ENCODE assay signal across 1 cellular context in the genomic region with DNA sequence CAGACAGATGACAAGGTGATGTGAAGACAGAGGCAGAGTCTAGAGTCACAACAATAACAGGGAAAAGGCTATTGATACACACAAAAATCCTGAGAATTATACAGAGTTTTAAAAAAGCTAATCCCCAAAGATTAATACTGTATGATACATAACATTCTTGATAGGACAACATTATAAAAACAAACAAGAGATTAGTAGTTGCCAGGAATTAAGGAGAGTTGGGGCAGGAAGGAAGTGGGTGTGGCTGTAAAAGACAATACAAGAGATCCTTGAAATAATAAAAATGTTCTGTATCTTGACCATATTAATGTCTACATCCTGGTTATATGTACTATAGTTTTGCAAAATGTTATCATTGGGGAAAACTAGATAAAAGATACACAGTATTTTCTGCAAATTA.
TF ChIP-seq lines count a peak whose summit lies in the region.

No MANE protein-coding gene starts in this region.

TF ChIP-seq in HepG2, 621 proteins besides CTCF, POLR2A, EP300 and RAD21 (continued from another document):
- TF ChIP-seq, protein P1, sequence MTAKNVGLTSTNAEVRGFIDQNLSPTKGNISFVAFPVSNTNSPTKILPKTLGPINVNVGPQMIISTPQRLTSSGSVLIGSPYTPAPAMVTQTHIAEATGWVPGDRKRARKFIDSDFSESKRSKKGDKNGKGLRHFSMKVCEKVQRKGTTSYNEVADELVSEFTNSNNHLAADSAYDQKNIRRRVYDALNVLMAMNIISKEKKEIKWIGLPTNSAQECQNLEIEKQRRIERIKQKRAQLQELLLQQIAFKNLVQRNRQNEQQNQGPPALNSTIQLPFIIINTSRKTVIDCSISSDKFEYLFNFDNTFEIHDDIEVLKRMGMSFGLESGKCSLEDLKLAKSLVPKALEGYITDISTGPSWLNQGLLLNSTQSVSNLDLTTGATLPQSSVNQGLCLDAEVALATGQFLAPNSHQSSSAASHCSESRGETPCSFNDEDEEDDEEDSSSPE (CRISPR knock-in tag; IDR thresholded peaks at IDR 0.05) = no peak
- TF ChIP-seq THYN1 (CRISPR knock-in tag; IDR thresholded peaks at IDR 0.05; ENCODE audit: borderline replicate concordance, low read depth) = no peak
- TF ChIP-seq KLF12 (CRISPR knock-in tag; IDR thresholded peaks at IDR 0.05; ENCODE audit: borderline replicate concordance) = no peak
- no peak for TF ChIP-seq ZNF30 (CRISPR knock-in tag; IDR thresholded peaks at IDR 0.05)
